Comparison of ENCODE assay signal across 2 cellular contexts in the genomic region with DNA sequence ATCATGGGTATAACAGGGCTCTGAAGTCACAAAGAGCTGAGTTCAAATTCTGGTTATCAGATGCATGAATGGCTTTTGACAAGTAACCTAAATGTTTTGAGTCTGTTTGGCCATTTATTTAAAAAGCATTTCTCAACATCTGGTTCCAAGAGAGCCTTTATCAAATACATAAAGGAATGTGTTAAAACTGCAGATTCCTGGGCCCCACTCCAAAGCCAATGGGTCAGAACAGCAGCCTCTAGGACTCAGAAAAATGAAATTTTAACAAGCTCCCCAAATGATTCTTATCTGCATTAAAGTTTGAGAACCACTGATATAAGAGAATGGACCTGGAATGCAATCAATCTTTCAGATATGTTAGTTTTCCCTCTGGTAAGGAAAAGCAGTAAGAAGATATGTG.
TF ChIP-seq lines count a peak whose summit lies in the region.

No MANE protein-coding gene starts in this region.

TF ChIP-seq in GM12878, 131 proteins besides CTCF, POLR2A, EP300 and RAD21:
- TF ChIP-seq GATAD2B (conservative IDR thresholded peaks at IDR 0.05; ENCODE audit: low read depth) (no peak), BHLHE40 (IDR thresholded peaks at IDR 0.05; ENCODE audit: borderline replicate concordance in 1 of 2, low read depth in 2 of 2, low read length in 1 of 2) (no peak)

TF ChIP-seq in SK-N-SH treated with all-trans-retinoic acid at 6 μM for 48 hours, 23 proteins besides CTCF, POLR2A, EP300 and RAD21:
- TF ChIP-seq ESRRG (CRISPR knock-in tag; IDR thresholded peaks at IDR 0.05) = no peak
- no peak for TF ChIP-seq CSDC2 (CRISPR knock-in tag; IDR thresholded peaks at IDR 0.05)
- no peak for TF ChIP-seq BACH2 (CRISPR knock-in tag; IDR thresholded peaks at IDR 0.05; ENCODE audit: borderline replicate concordance)
- no peak for TF ChIP-seq ZNF565 (CRISPR knock-in tag; conservative IDR thresholded peaks at IDR 0.05; ENCODE audit: low read depth)
- no peak for TF ChIP-seq ZNF70 (CRISPR knock-in tag; IDR thresholded peaks at IDR 0.05)
- TF ChIP-seq PPARA (CRISPR knock-in tag; IDR thresholded peaks at IDR 0.05; ENCODE audit: borderline replicate concordance) = no peak
- TF ChIP-seq GLIS3 (CRISPR knock-in tag; IDR thresholded peaks at IDR 0.05) = no peak
- TF ChIP-seq ISL1 (CRISPR knock-in tag; IDR thresholded peaks at IDR 0.05) = no peak
- TF ChIP-seq ARNTL (CRISPR knock-in tag; IDR thresholded peaks at IDR 0.05; ENCODE audit: borderline replicate concordance, low read depth) = no peak
- no peak for TF ChIP-seq RARB (CRISPR knock-in tag; IDR thresholded peaks at IDR 0.05)
- TF ChIP-seq OSR1 (CRISPR knock-in tag; IDR thresholded peaks at IDR 0.05) = no peak
- no peak for TF ChIP-seq TOX (CRISPR knock-in tag; IDR thresholded peaks at IDR 0.05; ENCODE audit: borderline replicate concordance)
- no peak for TF ChIP-seq TCF4 (CRISPR knock-in tag; IDR thresholded peaks at IDR 0.05; ENCODE audit: borderline replicate concordance)
- no peak for TF ChIP-seq SNAI2 (CRISPR knock-in tag; IDR thresholded peaks at IDR 0.05)
- TF ChIP-seq, protein P1, sequence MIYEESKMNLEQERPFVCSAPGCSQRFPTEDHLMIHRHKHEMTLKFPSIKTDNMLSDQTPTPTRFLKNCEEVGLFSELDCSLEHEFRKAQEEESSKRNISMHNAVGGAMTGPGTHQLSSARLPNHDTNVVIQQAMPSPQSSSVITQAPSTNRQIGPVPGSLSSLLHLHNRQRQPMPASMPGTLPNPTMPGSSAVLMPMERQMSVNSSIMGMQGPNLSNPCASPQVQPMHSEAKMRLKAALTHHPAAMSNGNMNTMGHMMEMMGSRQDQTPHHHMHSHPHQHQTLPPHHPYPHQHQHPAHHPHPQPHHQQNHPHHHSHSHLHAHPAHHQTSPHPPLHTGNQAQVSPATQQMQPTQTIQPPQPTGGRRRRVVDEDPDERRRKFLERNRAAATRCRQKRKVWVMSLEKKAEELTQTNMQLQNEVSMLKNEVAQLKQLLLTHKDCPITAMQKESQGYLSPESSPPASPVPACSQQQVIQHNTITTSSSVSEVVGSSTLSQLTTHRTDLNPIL (CRISPR knock-in tag; IDR thresholded peaks at IDR 0.05; ENCODE audit: low read depth) = no peak
- TF ChIP-seq ZFP3 (CRISPR knock-in tag; IDR thresholded peaks at IDR 0.05) = no peak
- TF ChIP-seq ZC3H10 (CRISPR knock-in tag; IDR thresholded peaks at IDR 0.05) = no peak
- no peak for TF ChIP-seq PATZ1 (CRISPR knock-in tag; IDR thresholded peaks at IDR 0.05; ENCODE audit: borderline replicate concordance)
- TF ChIP-seq, protein P2, sequence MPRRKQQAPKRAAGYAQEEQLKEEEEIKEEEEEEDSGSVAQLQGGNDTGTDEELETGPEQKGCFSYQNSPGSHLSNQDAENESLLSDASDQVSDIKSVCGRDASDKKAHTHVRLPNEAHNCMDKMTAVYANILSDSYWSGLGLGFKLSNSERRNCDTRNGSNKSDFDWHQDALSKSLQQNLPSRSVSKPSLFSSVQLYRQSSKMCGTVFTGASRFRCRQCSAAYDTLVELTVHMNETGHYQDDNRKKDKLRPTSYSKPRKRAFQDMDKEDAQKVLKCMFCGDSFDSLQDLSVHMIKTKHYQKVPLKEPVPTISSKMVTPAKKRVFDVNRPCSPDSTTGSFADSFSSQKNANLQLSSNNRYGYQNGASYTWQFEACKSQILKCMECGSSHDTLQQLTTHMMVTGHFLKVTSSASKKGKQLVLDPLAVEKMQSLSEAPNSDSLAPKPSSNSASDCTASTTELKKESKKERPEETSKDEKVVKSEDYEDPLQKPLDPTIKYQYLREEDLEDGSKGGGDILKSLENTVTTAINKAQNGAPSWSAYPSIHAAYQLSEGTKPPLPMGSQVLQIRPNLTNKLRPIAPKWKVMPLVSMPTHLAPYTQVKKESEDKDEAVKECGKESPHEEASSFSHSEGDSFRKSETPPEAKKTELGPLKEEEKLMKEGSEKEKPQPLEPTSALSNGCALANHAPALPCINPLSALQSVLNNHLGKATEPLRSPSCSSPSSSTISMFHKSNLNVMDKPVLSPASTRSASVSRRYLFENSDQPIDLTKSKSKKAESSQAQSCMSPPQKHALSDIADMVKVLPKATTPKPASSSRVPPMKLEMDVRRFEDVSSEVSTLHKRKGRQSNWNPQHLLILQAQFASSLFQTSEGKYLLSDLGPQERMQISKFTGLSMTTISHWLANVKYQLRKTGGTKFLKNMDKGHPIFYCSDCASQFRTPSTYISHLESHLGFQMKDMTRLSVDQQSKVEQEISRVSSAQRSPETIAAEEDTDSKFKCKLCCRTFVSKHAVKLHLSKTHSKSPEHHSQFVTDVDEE (CRISPR knock-in tag; IDR thresholded peaks at IDR 0.05) = no peak
- no peak for TF ChIP-seq ZNF8 (CRISPR knock-in tag; IDR thresholded peaks at IDR 0.05)
